8 cellular contexts compared by ENCODE assay signal in the genomic region with DNA sequence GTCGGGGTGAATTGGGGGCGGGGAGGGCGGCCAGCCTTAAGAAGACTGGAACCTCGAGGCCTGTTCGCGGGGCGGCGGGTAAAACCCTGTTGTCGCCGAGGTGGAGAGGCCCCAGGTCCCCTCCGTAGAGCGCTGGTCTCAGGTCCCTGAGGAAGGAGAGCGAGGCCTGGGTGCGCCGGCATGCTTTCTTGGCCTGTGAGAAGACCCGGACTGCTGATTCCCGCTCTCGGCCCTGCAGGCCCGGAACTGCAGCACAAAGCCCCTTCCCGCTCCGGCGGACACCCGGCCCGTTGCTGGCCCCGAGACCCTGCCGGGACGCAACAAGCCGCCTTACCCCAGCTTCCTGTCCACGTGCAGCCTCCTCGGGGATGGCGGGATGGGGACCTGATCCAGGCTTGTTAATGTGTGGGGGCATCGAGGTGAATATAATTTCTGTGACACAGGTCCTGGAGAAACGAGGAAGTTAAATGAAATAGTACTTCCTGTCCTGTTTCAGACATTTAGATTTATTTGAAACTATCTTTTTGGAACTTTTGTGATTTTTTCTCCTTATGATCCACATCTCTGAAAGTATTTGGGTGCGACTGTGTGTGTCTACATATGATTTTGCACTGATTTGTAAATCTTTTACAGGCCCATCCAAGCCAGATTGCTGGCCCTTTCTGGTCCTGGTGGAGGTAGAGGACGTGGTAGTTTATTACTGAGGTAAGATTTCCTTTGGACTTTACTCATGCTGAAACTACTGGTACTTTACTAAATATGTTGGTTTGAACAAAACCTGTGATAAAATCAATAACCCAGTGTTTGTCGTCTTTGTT. TPM values are rescaled to one million over a fixed set of nuclear protein-coding genes. Genes with fewer than 3 reads are reported as not detected.
DNase-seq lines count a peak whose midpoint lies in the region; ATAC-seq, FAIRE-seq and TF ChIP-seq lines count a peak whose summit lies in the region.

No MANE protein-coding gene starts in this region.

- intact Hi-C loops in lower leg skin (cut with DNase I; ENCODE audit: low total_unique reads), result no loop called here

- peak overlapping the region; percentile 88 for H3K4me3 ChIP-seq in lower leg skin (ENCODE audit: low read depth, poor library complexity, severe bottlenecking)

- H3K4me3 Mint-ChIP-seq in chondrocyte (ENCODE audit: unreplicated experiment), result peak overlapping the region; percentile 86

- 1 to 3% methylated on average over 27 to 33 of the region's 36 CpGs for WGBS in lower leg skin, 2 donors

- no peak for TF ChIP-seq POLR2A in lower leg skin (IDR thresholded peaks at IDR 0.05)

- H3K36me3 Mint-ChIP-seq in chondrocyte (ENCODE audit: low read depth), result peaks cover 26% of the 10 kb centered on the region

- FAIRE-seq in GM18507 (lab: Jason Lieb, UNC), result peak; percentile 31

- peak; percentile 4 for ATAC-seq in HG03066 (IDR thresholded peaks at IDR 0.05; ENCODE audit: low read depth, unreplicated experiment)

- H3K27me3 Mint-ChIP-seq in chondrocyte (ENCODE audit: low read depth), result no peaks in the 10 kb centered on the region

- H3K27ac Mint-ChIP-seq in chondrocyte (ENCODE audit: unreplicated experiment), result peak overlapping the region; percentile 96

- peaks cover 36% of the 10 kb centered on the region for H3K4me1 Mint-ChIP-seq in chondrocyte (ENCODE audit: low read depth)

- TF ChIP-seq CTCF in chondrocyte (IDR thresholded peaks at IDR 0.05) (no peak), lower leg skin (IDR thresholded peaks at IDR 0.05) (no peak)

- no peaks in the 10 kb centered on the region for H3K9me3 Mint-ChIP-seq in chondrocyte (ENCODE audit: low read depth)

- DNase-seq in AG20443 (ENCODE audit: low spot score), result peak; percentile 43
- no peak for DNase-seq in GM18507 (ENCODE audit: extremely low spot score, insufficient read length, low read depth)
- DNase-seq in RPMI7951 (ENCODE audit: low read depth), result peak; percentile 28
- no peak for DNase-seq in chondrocyte (ENCODE audit: low spot score)
- no peak for DNase-seq in lower leg skin (ENCODE audit: low spot score in 2 of 2)
- peak; percentile 46 for DNase-seq in stimulated activated naive CD4-positive, alpha-beta T cell treated with Interleukin-2 at 50 U/mL for 16 hours (lab: John Stamatoyannopoulos, UW)
- DNase-seq in NCI-H226, result no peak

RNA-seq across cellular contexts. Expression of gene PNN, which starts 0.6 kb away (rescaled TPM):
- 14.2 and 16.1 TPM in 2 replicates for total RNA-seq in RPMI7951 (2014; rRNA removed; shearing (Covaris generic))
- total RNA-seq in chondrocyte, result 40.0 to 51.9 TPM (median 45.3 TPM) in 3 replicates
- 10 to 100 TPM; 15.3 to 31.3 (median 25.8) TPM for total RNA-seq in lower leg skin

RNA-seq across cellular contexts. Expression of gene TRAPPC6B, which starts 5.5 kb away (rescaled TPM):
- total RNA-seq in RPMI7951 (2014; rRNA removed; shearing (Covaris generic)), result 22.8 and 24.2 TPM in 2 replicates
- 31.3 to 38.2 TPM (median 37.6 TPM) in 3 replicates for total RNA-seq in chondrocyte
- total RNA-seq in lower leg skin, result 10 to 100 TPM; 18.1 to 32.8 (median 24.2) TPM

RNA-seq across cellular contexts. Expression of gene MIA2, which starts 58.1 kb away (rescaled TPM):
- 15.4 and 21.4 TPM in 2 replicates for total RNA-seq in RPMI7951 (2014; rRNA removed; shearing (Covaris generic))
- total RNA-seq in chondrocyte, result 23.0 to 27.3 TPM (median 26.6 TPM) in 3 replicates
- total RNA-seq in lower leg skin, result 10 to 100 TPM; 14.0 to 19.5 (median 15.8) TPM

Comparison
In these comparisons a context has a peak if more than half of its experiments do, and no peak if none do; other contexts are left out.
1. DNase-seq: peak in AG20443 (single experiment), RPMI7951 (single experiment) and stimulated activated naive CD4-positive, alpha-beta T cell treated with Interleukin-2 at 50 U/mL for 16 hours (single experiment); none in GM18507 (single experiment), chondrocyte (single experiment), lower leg skin (0 of 2) and NCI-H226 (single experiment).